Comparison of ENCODE assay signal across 8 cellular contexts in genomic region chr19:13164370-13165090, GRCh38. TPM values are rescaled to one million over a fixed set of nuclear protein-coding genes. Genes with fewer than 3 reads are reported as not detected.
DNase-seq lines count a peak whose midpoint lies in the region; ATAC-seq and TF ChIP-seq lines count a peak whose summit lies in the region.

No MANE protein-coding gene starts in this region.

- no peaks in the 10 kb centered on the region for H3K9me3 Mint-ChIP-seq in activated naive CD4-positive, alpha-beta T cell treated with anti-CD3 and anti-CD28 coated beads, Interleukin-2, amount 50 U/mL, for 72 hours

- H3K36me3 ChIP-seq in HAP-1 (replicated peaks) (no peaks in the 10 kb centered on the region), OCI-LY7 (ENCODE audit: insufficient read depth, low read length) (no peaks in the 10 kb centered on the region), heart right ventricle (no peaks in the 10 kb centered on the region)

- 26 to 28% methylated on average over 18 of the region's 18 CpGs for WGBS in heart right ventricle, 2 donors

- POLR2A ChIA-PET in OCI-LY7 (lab: Charles Lee), result interaction anchor here (0.6 to 2.5 kb wide), 7 partner anchors 11 to 47 kb away, joined by 3 to 13 read pairs (median 4); no protein-coding TSS in a partner anchor

- peaks cover 50% of the 10 kb centered on the region for H3K4me1 ChIP-seq in HAP-1
- H3K4me1 ChIP-seq in OCI-LY7 (ENCODE audit: insufficient read depth, low read length, poor library complexity, severe bottlenecking), result peaks cover 96% of the 10 kb centered on the region
- H3K4me1 ChIP-seq in heart right ventricle, result peaks cover 18 to 91% (median 64%) of the 10 kb centered on the region in 9 donors

- intact Hi-C loops in OCI-LY7 (cut with micrococcal nuclease; ENCODE audit: unreplicated experiment), result loop anchor here (10.0 kb wide), 1 partner anchor 670 kb away; no protein-coding TSS in a partner anchor
- intact Hi-C loops in heart right ventricle (cut with DNase I), result loop anchor here in 2 of 10 donors (1.0 to 10.0 kb wide), 3 partner anchors 9 to 680 kb away; no protein-coding TSS in a partner anchor

- no peaks in the 10 kb centered on the region for H4K20me1 ChIP-seq in OCI-LY7 (ENCODE audit: insufficient read depth, low read length)

- H3K36me3 Mint-ChIP-seq in activated naive CD4-positive, alpha-beta T cell treated with anti-CD3 and anti-CD28 coated beads, Interleukin-2, amount 50 U/mL, for 72 hours, result peaks cover 0 to 6% of the 10 kb centered on the region in 2 donors

- CTCF ChIA-PET in OCI-LY7 (lab: Charles Lee; ENCODE audit: unreplicated experiment), result no interaction called here

- no peaks in the 10 kb centered on the region for H3K9me2 ChIP-seq in OCI-LY7 (ENCODE audit: insufficient read depth, low read length)

- H3K4me3 ChIP-seq in HAP-1 (peak overlapping the region; percentile 27), OCI-LY7 (ENCODE audit: low read depth, low read length, poor library complexity, severe bottlenecking) (peak overlapping the region; percentile 69), heart right ventricle (peak overlapping the region in 7 of 10 donors; percentile 27 to 55 (median 49))

- peak overlapping the region; percentile 82 to 85 for H3K27ac Mint-ChIP-seq in activated naive CD4-positive, alpha-beta T cell treated with anti-CD3 and anti-CD28 coated beads, Interleukin-2, amount 50 U/mL, for 72 hours

- BruUV-seq in OCI-LY7 (replicated peaks; lab: Mats Ljungman, UMichigan), result no TSS peak

- ATAC-seq in activated naive CD4-positive, alpha-beta T cell treated with anti-CD3 and anti-CD28 coated beads, Interleukin-2, amount 50 U/mL, for 72 hours, result peak; percentile 10 to 31
- ATAC-seq in heart right ventricle, result peak; percentile 41 to 64 (median 61)
- no peak for ATAC-seq in GM18861 (IDR thresholded peaks at IDR 0.05; ENCODE audit: unreplicated experiment)
- ATAC-seq in HG02623 (IDR thresholded peaks at IDR 0.05; ENCODE audit: unreplicated experiment), result no peak

- H3K9me3 ChIP-seq in HAP-1, result no peaks in the 10 kb centered on the region
- no peaks in the 10 kb centered on the region for H3K9me3 ChIP-seq in OCI-LY7 (ENCODE audit: low read length)
- H3K9me3 ChIP-seq in heart right ventricle, result no peaks in the 10 kb centered on the region

- peaks cover 26% of the 10 kb centered on the region; the same call in 1 of the 2 replicates for H3K79me2 ChIP-seq in OCI-LY7 (ENCODE audit: insufficient read depth, low read depth, low read length)

- peak overlapping the region; percentile 96 for H3K4me2 ChIP-seq in OCI-LY7 (ENCODE audit: low read length)

- H2AFZ ChIP-seq in OCI-LY7 (ENCODE audit: low read length), result peak overlapping the region; percentile 32; the same call in 1 of the 2 replicates

- in situ Hi-C loops in HAP-1 (cut with MboI; ENCODE audit: low sequenced_read_pairs), result loop anchor here (25.0 kb wide), 1 partner anchor 848 kb away; the partner anchor contains the start of gene RFX1

- peak overlapping the region; percentile 95 for H3K27ac ChIP-seq in OCI-LY7 (ENCODE audit: low read depth, low read length, poor library complexity, severe bottlenecking)
- H3K27ac ChIP-seq in heart right ventricle, result peak overlapping the region; percentile 81 to 99 (median 96)

- TF ChIP-seq CTCF in OCI-LY7 (conservative IDR thresholded peaks at IDR 0.05; ENCODE audit: low read length) (no peak), heart right ventricle (IDR thresholded peaks at IDR 0.05) (no peak)

- no peaks in the 10 kb centered on the region for H3K27me3 ChIP-seq in HAP-1 (ENCODE audit: low read depth)
- H3K27me3 ChIP-seq in heart right ventricle, result no peaks in the 10 kb centered on the region

- peak; percentile 94 for DNase-seq in A172 (ENCODE audit: low spot score)
- DNase-seq in HAP-1 (ENCODE audit: low spot score in 2 of 2), result peak; percentile 90 to 95
- peak; percentile 71 for DNase-seq in OCI-LY7 (ENCODE audit: low spot score)
- peak; percentile 42 to 79 for DNase-seq in activated naive CD4-positive, alpha-beta T cell treated with anti-CD3 and anti-CD28 coated beads, Interleukin-2, amount 50 U/mL, for 72 hours (ENCODE audit: low spot score in 2 of 2)
- peak; percentile 79 to 89 for DNase-seq in heart right ventricle
- peak; percentile 37 for DNase-seq in pons (ENCODE audit: low spot score)

RNA-seq across cellular contexts. Expression of gene IER2, which starts 14.3 kb away (rescaled TPM):
- total RNA-seq in A172 (2014; rRNA removed; shearing (Covaris generic)), result 37.3 and 61.1 TPM in 2 replicates
- total RNA-seq in OCI-LY7 (2014; rRNA removed; shearing (Covaris generic)), result 61.6 and 64.3 TPM in 2 replicates
- total RNA-seq in OCI-LY7 (2022), result 79.5 and 89.0 TPM in 2 replicates
- total RNA-seq in activated naive CD4-positive, alpha-beta T cell treated with anti-CD3 and anti-CD28 coated beads, Interleukin-2, amount 50 U/mL, for 72 hours, result 100 to 1,000 TPM; 111 to 174 TPM
- 10 to 100 TPM; 19.2 to 54.6 (median 36.0) TPM for total RNA-seq in heart right ventricle
- 10 to 100 TPM; 29.5 to 42.8 TPM for polyA plus RNA-seq in heart right ventricle

RNA-seq across cellular contexts. Expression of gene STX10, which starts 14.4 kb away (rescaled TPM):
- 129 and 147 TPM in 2 replicates for total RNA-seq in A172 (2014; rRNA removed; shearing (Covaris generic))
- 67.8 and 91.7 TPM in 2 replicates for total RNA-seq in OCI-LY7 (2014; rRNA removed; shearing (Covaris generic))
- 41.6 and 45.4 TPM in 2 replicates for total RNA-seq in OCI-LY7 (2022)
- total RNA-seq in activated naive CD4-positive, alpha-beta T cell treated with anti-CD3 and anti-CD28 coated beads, Interleukin-2, amount 50 U/mL, for 72 hours, result 10 to 100 TPM; 67.2 to 77.1 TPM
- total RNA-seq in heart right ventricle, result 10 to 100 TPM; 18.7 to 50.4 (median 25.4) TPM
- 10 to 100 TPM; 60.5 to 69.9 TPM for polyA plus RNA-seq in heart right ventricle

RNA-seq across cellular contexts. Expression of gene NACC1, which starts 46.5 kb away (rescaled TPM):
- 85.9 and 101 TPM in 2 replicates for total RNA-seq in A172 (2014; rRNA removed; shearing (Covaris generic))
- total RNA-seq in OCI-LY7 (2014; rRNA removed; shearing (Covaris generic)), result 46.5 and 56.3 TPM in 2 replicates
- total RNA-seq in OCI-LY7 (2022), result 40.4 and 52.9 TPM in 2 replicates
- total RNA-seq in activated naive CD4-positive, alpha-beta T cell treated with anti-CD3 and anti-CD28 coated beads, Interleukin-2, amount 50 U/mL, for 72 hours, result 10 to 100 TPM; 56.0 to 67.0 TPM
- total RNA-seq in heart right ventricle, result 10 to 100 TPM; 31.1 to 58.0 (median 35.1) TPM
- polyA plus RNA-seq in heart right ventricle, result 10 to 100 TPM; 23.9 to 25.0 TPM

RNA-seq across cellular contexts. Expression of gene TRMT1, which starts 48.0 kb away (rescaled TPM):
- 46.7 and 49.1 TPM in 2 replicates for total RNA-seq in A172 (2014; rRNA removed; shearing (Covaris generic))
- total RNA-seq in OCI-LY7 (2014; rRNA removed; shearing (Covaris generic)), result 39.2 and 56.8 TPM in 2 replicates
- total RNA-seq in OCI-LY7 (2022) (38.2 and 50.4 TPM in 2 replicates), heart right ventricle (10 to 100 TPM; 10.5 to 22.4 (median 14.2) TPM)
- 10 to 100 TPM; 65.5 to 82.4 TPM for total RNA-seq in activated naive CD4-positive, alpha-beta T cell treated with anti-CD3 and anti-CD28 coated beads, Interleukin-2, amount 50 U/mL, for 72 hours
- polyA plus RNA-seq in heart right ventricle, result 10 to 100 TPM; 33.1 to 54.0 TPM

Comparison
In these comparisons a context has a peak if more than half of its experiments do, and no peak if none do; other contexts are left out.
1. DNase-seq: peak in every context shown above with its lines; median percentile 94 in A172; 92 in HAP-1; 84 in heart right ventricle; 71 in OCI-LY7; 60 in activated naive CD4-positive, alpha-beta T cell treated with anti-CD3 and anti-CD28 coated beads, Interleukin-2, amount 50 U/mL, for 72 hours; 37 in pons.
2. ATAC-seq: peak in activated naive CD4-positive, alpha-beta T cell treated with anti-CD3 and anti-CD28 coated beads, Interleukin-2, amount 50 U/mL, for 72 hours (2 of 2) and heart right ventricle (8 of 8); none in GM18861 (single experiment) and HG02623 (single experiment).
3. Peak in every context shown above with its lines, with median percentiles within 50 percentile points of each other: H3K4me3 ChIP-seq.